ENCODE assay signal across 2 cellular contexts in the genomic region with DNA sequence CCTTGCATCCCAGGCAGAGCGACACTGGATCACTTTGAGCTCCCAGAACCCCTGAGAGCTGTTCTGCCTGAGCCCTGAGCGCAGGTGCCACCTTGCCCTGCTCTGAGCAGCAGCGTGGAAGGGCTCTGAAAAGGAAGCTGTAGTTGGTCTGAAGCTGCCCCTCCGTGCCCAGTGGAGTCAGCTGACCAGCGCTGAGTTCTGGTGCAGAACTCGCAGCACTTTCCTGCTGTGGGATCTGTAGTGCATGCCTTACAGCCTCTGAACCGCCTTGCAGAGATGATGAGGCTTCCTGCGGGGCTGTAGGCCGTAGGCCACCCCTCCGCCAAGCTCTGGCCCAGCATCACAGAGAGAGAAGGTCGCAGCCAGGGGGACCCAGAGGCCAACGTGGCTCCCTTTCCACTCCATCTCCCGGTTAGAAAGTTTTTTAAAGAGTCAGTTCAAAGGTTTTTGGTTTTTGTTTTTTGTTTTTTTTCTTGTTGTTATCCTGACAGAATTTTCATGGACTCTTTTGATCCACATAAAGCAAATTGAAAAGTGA.
TF ChIP-seq lines count a peak whose summit lies in the region.

No MANE protein-coding gene starts in this region.

TF ChIP-seq in A549, 52 proteins besides CTCF, POLR2A, EP300 and RAD21 (continued from another document):
- TF ChIP-seq, protein P1, sequence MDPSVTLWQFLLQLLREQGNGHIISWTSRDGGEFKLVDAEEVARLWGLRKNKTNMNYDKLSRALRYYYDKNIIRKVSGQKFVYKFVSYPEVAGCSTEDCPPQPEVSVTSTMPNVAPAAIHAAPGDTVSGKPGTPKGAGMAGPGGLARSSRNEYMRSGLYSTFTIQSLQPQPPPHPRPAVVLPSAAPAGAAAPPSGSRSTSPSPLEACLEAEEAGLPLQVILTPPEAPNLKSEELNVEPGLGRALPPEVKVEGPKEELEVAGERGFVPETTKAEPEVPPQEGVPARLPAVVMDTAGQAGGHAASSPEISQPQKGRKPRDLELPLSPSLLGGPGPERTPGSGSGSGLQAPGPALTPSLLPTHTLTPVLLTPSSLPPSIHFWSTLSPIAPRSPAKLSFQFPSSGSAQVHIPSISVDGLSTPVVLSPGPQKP (IDR thresholded peaks at IDR 0.05; ENCODE audit: low read depth, low read length) = no peak
- TF ChIP-seq JUN (IDR thresholded peaks at IDR 0.05) (no peak), TFCP2L1 (CRISPR knock-in tag; IDR thresholded peaks at IDR 0.05) (no peak), GATA3 (IDR thresholded peaks at IDR 0.05; ENCODE audit: borderline replicate concordance) (no peak), FOXS1 (CRISPR knock-in tag; IDR thresholded peaks at IDR 0.05) (no peak), FOSB (CRISPR knock-in tag; IDR thresholded peaks at IDR 0.05) (no peak), RARB (CRISPR knock-in tag; IDR thresholded peaks at IDR 0.05) (no peak), NFE2L2 (conservative IDR thresholded peaks at IDR 0.05; ENCODE audit: low read length) (no peak), CEBPB (IDR thresholded peaks at IDR 0.05) (no peak), CHD2 (IDR thresholded peaks at IDR 0.05; ENCODE audit: low read length, partially characterized antibody) (no peak), HDAC2 (IDR thresholded peaks at IDR 0.05) (no peak), NPAS2 (CRISPR knock-in tag; IDR thresholded peaks at IDR 0.05; ENCODE audit: borderline replicate concordance) (no peak)
- TF ChIP-seq, protein P2, sequence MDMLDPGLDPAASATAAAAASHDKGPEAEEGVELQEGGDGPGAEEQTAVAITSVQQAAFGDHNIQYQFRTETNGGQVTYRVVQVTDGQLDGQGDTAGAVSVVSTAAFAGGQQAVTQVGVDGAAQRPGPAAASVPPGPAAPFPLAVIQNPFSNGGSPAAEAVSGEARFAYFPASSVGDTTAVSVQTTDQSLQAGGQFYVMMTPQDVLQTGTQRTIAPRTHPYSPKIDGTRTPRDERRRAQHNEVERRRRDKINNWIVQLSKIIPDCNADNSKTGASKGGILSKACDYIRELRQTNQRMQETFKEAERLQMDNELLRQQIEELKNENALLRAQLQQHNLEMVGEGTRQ (IDR thresholded peaks at IDR 0.05) = no peak
- TF ChIP-seq, protein P3, sequence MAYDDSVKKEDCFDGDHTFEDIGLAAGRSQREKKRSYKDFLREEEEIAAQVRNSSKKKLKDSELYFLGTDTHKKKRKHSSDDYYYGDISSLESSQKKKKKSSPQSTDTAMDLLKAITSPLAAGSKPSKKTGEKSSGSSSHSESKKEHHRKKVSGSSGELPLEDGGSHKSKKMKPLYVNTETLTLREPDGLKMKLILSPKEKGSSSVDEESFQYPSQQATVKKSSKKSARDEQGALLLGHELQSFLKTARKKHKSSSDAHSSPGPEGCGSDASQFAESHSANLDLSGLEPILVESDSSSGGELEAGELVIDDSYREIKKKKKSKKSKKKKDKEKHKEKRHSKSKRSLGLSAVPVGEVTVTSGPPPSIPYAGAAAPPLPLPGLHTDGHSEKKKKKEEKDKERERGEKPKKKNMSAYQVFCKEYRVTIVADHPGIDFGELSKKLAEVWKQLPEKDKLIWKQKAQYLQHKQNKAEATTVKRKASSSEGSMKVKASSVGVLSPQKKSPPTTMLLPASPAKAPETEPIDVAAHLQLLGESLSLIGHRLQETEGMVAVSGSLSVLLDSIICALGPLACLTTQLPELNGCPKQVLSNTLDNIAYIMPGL (CRISPR knock-in tag; IDR thresholded peaks at IDR 0.05; ENCODE audit: borderline replicate concordance) = no peak

TF ChIP-seq in GM23338, 12 proteins besides CTCF, POLR2A, EP300 and RAD21 (continued from another document):
- TF ChIP-seq, protein P4, sequence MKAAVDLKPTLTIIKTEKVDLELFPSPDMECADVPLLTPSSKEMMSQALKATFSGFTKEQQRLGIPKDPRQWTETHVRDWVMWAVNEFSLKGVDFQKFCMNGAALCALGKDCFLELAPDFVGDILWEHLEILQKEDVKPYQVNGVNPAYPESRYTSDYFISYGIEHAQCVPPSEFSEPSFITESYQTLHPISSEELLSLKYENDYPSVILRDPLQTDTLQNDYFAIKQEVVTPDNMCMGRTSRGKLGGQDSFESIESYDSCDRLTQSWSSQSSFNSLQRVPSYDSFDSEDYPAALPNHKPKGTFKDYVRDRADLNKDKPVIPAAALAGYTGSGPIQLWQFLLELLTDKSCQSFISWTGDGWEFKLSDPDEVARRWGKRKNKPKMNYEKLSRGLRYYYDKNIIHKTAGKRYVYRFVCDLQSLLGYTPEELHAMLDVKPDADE (IDR thresholded peaks at IDR 0.05) = no peak
